Comparison of ENCODE assay signal across 21 cellular contexts in genomic region chr9:127700594-127701255, GRCh38. TPM values are rescaled to one million over a fixed set of nuclear protein-coding genes. Genes with fewer than 3 reads are reported as not detected.
DNase-seq lines count a peak whose midpoint lies in the region; ATAC-seq and TF ChIP-seq lines count a peak whose summit lies in the region.
"Had no signal": no experiment of that assay in that cellular context is flagged by ENCODE, and none has a peak within 500 bp of the region (broad histone marks: within the 10 kb centered on the region; RNA-seq: fewer than 3 reads in every experiment).

No MANE protein-coding gene starts in this region.

- no peak overlapping the region for H2AFZ ChIP-seq in KMS-11 (ENCODE audit: low read depth)

- intact Hi-C loops in dorsolateral prefrontal cortex (cut with DNase I), result no loop called here
- intact Hi-C loops in Right ventricle myocardium superior (cut with DNase I), result no loop called here

- H3K27ac ChIP-seq in KMS-11 (0 out of 2 replicates have a peak overlapping the region, but pooled peaks have one; percentile 5), dorsolateral prefrontal cortex (peak overlapping the region in 57 of 59 donors; percentile 4 to 97 (median 89))
- H3K27ac ChIP-seq: epithelial cell of prostate, RWPE1, WERI-Rb-1 had no signal

- H3K27me3 ChIP-seq in KMS-11 (ENCODE audit: insufficient read depth, low read depth) (no peaks in the 10 kb centered on the region), dorsolateral prefrontal cortex (no peaks in the 10 kb centered on the region)
- H3K27me3 ChIP-seq: ascending aorta had no signal

- peaks cover 3% of the 10 kb centered on the region for H3K27me3 Mint-ChIP-seq in progenitor cell of endocrine pancreas
- H3K27me3 Mint-ChIP-seq: T-cell had no signal

- no peak overlapping the region for H3K4me2 ChIP-seq in KMS-11
- H3K4me2 ChIP-seq: smooth muscle cell had no signal

- no peak for TF ChIP-seq CTCF in KMS-11 (conservative IDR thresholded peaks at IDR 0.05; ENCODE audit: low read depth, low read length)
- no peak for TF ChIP-seq CTCF in dorsolateral prefrontal cortex (IDR thresholded peaks at IDR 0.05 in 54 of 56, conservative IDR thresholded peaks at IDR 0.05 in 2 of 56; ENCODE audit: low read depth in 1 of 56, partially characterized antibody in 56 of 56)
- TF ChIP-seq CTCF in progenitor cell of endocrine pancreas (IDR thresholded peaks at IDR 0.05; ENCODE audit: unreplicated experiment), result no peak

- H3K9me3 Mint-ChIP-seq in progenitor cell of endocrine pancreas (ENCODE audit: low read depth), result no peaks in the 10 kb centered on the region
- H3K9me3 Mint-ChIP-seq: activated T-helper 1 cell treated with anti-CD3 and anti-CD28 coated beads, Interleukin-12 subunit alpha, Interleukin-12 subunit beta, Interleukin-2, Interleukin-4 antibody, amounts not matched to agents 30 ng/mL and 10 ng/mL and 1 ng/mL, durations not matched to agents 14 hours and 24 hours and 36 hours; T-cell had no signal

- DNase-seq in DMS 273 (lab: John Stamatoyannopoulos, UW; ENCODE audit: unreplicated experiment) (peak; percentile 60), dorsolateral prefrontal cortex (no peak), progenitor cell of endocrine pancreas (ENCODE audit: low spot score, unreplicated experiment) (no peak), cerebellar cortex (ENCODE audit: low spot score) (no peak), Right ventricle myocardium superior (no peak), globus pallidus (ENCODE audit: low spot score) (no peak)
- DNase-seq: NCI-H1105 treated with DMSO at 0.1 percent for 48 hours, T-cell, WERI-Rb-1 had no signal

- no peaks in the 10 kb centered on the region for H3K36me3 Mint-ChIP-seq in progenitor cell of endocrine pancreas (ENCODE audit: insufficient read depth)
- H3K36me3 Mint-ChIP-seq: T-cell had no signal

- peaks cover 8% of the 10 kb centered on the region for H3K4me1 Mint-ChIP-seq in progenitor cell of endocrine pancreas (ENCODE audit: low read depth)

- H3K4me3 Mint-ChIP-seq in progenitor cell of endocrine pancreas (ENCODE audit: low read depth), result no peak overlapping the region
- H3K4me3 Mint-ChIP-seq: activated T-helper 1 cell treated with anti-CD3 and anti-CD28 coated beads, Interleukin-12 subunit alpha, Interleukin-12 subunit beta, Interleukin-2, Interleukin-4 antibody, amounts not matched to agents 30 ng/mL and 10 ng/mL and 1 ng/mL, durations not matched to agents 14 hours and 24 hours and 36 hours had no signal

- H4K20me1 ChIP-seq in KMS-11 (ENCODE audit: insufficient read depth), result no peaks in the 10 kb centered on the region

- no peaks in the 10 kb centered on the region for H3K36me3 ChIP-seq in KMS-11 (ENCODE audit: insufficient read depth)
- H3K36me3 ChIP-seq: ascending aorta, gastroesophageal sphincter, tibial nerve, WERI-Rb-1 had no signal

- H3K9ac ChIP-seq in KMS-11, result no peak overlapping the region

- H3K27ac Mint-ChIP-seq in progenitor cell of endocrine pancreas, result peak overlapping the region; percentile 91
- H3K27ac Mint-ChIP-seq: activated T-helper 1 cell treated with anti-CD3 and anti-CD28 coated beads, Interleukin-12 subunit alpha, Interleukin-12 subunit beta, Interleukin-2, Interleukin-4 antibody, amounts not matched to agents 30 ng/mL and 10 ng/mL and 1 ng/mL, durations not matched to agents 14 hours and 24 hours and 36 hours had no signal

- no peak overlapping the region for H3K4me3 ChIP-seq in KMS-11 (IDR thresholded peaks at IDR 0.05; ENCODE audit: insufficient read depth, low read depth, low read length)
- no peak overlapping the region for H3K4me3 ChIP-seq in dorsolateral prefrontal cortex
- H3K4me3 ChIP-seq: ascending aorta, coronary artery, gastroesophageal sphincter, smooth muscle cell, tibial nerve had no signal

- peaks cover 13% of the 10 kb centered on the region for H3K4me1 ChIP-seq in KMS-11 (ENCODE audit: low read depth, poor library complexity, severe bottlenecking)
- H3K4me1 ChIP-seq: ascending aorta had no signal

- ATAC-seq in Right ventricle myocardium superior (ENCODE audit: poor library complexity) (no peak), HG03432 (IDR thresholded peaks at IDR 0.05; ENCODE audit: unreplicated experiment) (no peak)
- ATAC-seq: gastroesophageal sphincter, T-cell had no signal

- H3K79me2 ChIP-seq in KMS-11 (ENCODE audit: insufficient read depth, low read depth), result no peaks in the 10 kb centered on the region

RNA-seq across cellular contexts. Expression of gene CFAP157, which starts 6.1 kb away (rescaled TPM):
- total RNA-seq in dorsolateral prefrontal cortex (1 to 10 TPM in 12 of 120 experiments, under 1 TPM in 92, not detected in 16; 0.11 to 1.7 (median 0.55) TPM), progenitor cell of endocrine pancreas (1.2 and 1.3 TPM in 2 replicates), Right ventricle myocardium superior (not detected)
- total RNA-seq: activated CD8-positive, alpha-beta memory T cell treated with anti-CD3 and anti-CD28 coated beads for 36 hours; ascending aorta; liver; smooth muscle cell had no signal

RNA-seq across cellular contexts. Expression of gene PTRH1, which starts 14.7 kb away (rescaled TPM):
- total RNA-seq in dorsolateral prefrontal cortex (10 to 100 TPM in 94 of 120 experiments, 1 to 10 TPM in 26; 4.2 to 19.6 (median 11.9) TPM), progenitor cell of endocrine pancreas (11.3 and 11.9 TPM in 2 replicates), Right ventricle myocardium superior (13.3 TPM)

RNA-seq across cellular contexts. Expression of gene TTC16, which starts 15.2 kb away (rescaled TPM):
- total RNA-seq in dorsolateral prefrontal cortex (1 to 10 TPM in 3 of 120 experiments, under 1 TPM in 107, not detected in 10; 0.15 to 1.4 (median 0.47) TPM), progenitor cell of endocrine pancreas (0.07 TPM in 1 of 2 replicates, not detected in the other), Right ventricle myocardium superior (0.48 TPM)
- total RNA-seq: activated T-helper 1 cell treated with anti-CD3 and anti-CD28 coated beads, Interleukin-12 subunit alpha, Interleukin-12 subunit beta, Interleukin-2, Interleukin-4 antibody, amounts not matched to agents 30 ng/mL and 10 ng/mL and 1 ng/mL, durations not matched to agents 14 hours and 24 hours and 36 hours; ascending aorta; gastroesophageal sphincter; smooth muscle cell had no signal

RNA-seq across cellular contexts. Expression of gene TOR2A, which starts 34.4 kb away (rescaled TPM):
- total RNA-seq in dorsolateral prefrontal cortex (10 to 100 TPM in 101 of 120 experiments, 1 to 10 TPM in 19; 7.7 to 18.6 (median 12.5) TPM), progenitor cell of endocrine pancreas (21.8 and 24.2 TPM in 2 replicates), Right ventricle myocardium superior (3.3 TPM)
- total RNA-seq: ascending aorta had no signal
